Comparison of ENCODE assay signal across 1 cellular context in genomic region chr16:66265556-66266133, GRCh38.
TF ChIP-seq lines count a peak whose summit lies in the region.

No MANE protein-coding gene starts in this region.

TF ChIP-seq in IMR-90, 13 proteins besides CTCF, POLR2A, EP300 and RAD21 (continued from another document):
- TF ChIP-seq FOS (IDR thresholded peaks at IDR 0.05; ENCODE audit: low read depth, low read length) (no peak), NFE2L2 (IDR thresholded peaks at IDR 0.05; ENCODE audit: low read depth, low read length) (no peak), CEBPB (IDR thresholded peaks at IDR 0.05; ENCODE audit: low read depth, low read length) (no peak), MAFK (IDR thresholded peaks at IDR 0.05; ENCODE audit: low read depth, low read length) (no peak), RFX5 (IDR thresholded peaks at IDR 0.05; ENCODE audit: low read depth, low read length) (no peak), ELK1 (IDR thresholded peaks at IDR 0.05; ENCODE audit: borderline replicate concordance, low read depth, low read length) (no peak), CHD1 (IDR thresholded peaks at IDR 0.05; ENCODE audit: low read depth, low read length) (no peak), USF2 (IDR thresholded peaks at IDR 0.05; ENCODE audit: low read depth, low read length) (no peak), SMC3 (IDR thresholded peaks at IDR 0.05; ENCODE audit: low read depth, low read length) (no peak), MAZ (IDR thresholded peaks at IDR 0.05; ENCODE audit: borderline replicate concordance, low read depth, low read length) (no peak)
